In genomic region chr10:13880760-13881159, GRCh38 we compare ENCODE assay signal across 16 cellular contexts.
"Had no signal": no experiment of that assay in that cellular context is flagged by ENCODE, and none has a peak within 500 bp of the region (broad histone marks: within the 10 kb centered on the region; RNA-seq: fewer than 3 reads in every experiment).

No MANE protein-coding gene starts in this region.

- H3K4me3 ChIP-seq: mucosa of descending colon had no signal

- ATAC-seq: activated CD8-positive, alpha-beta T cell treated with anti-CD3 and anti-CD28 coated beads, Interleukin-2, amount 10 ng/mL, durations not matched to agents 7 days and 5 days; activated T-cell treated with anti-CD3 and anti-CD28 coated beads, Interleukin-2, amount 50 U/mL, for 4 hours; esophagus mucosa; mucosa of descending colon; stimulated activated naive CD8-positive, alpha-beta T cell treated with anti-CD3 and anti-CD28 coated beads, Interleukin-15, Interleukin-2, amounts not matched to agents 100 U/mL and 50 U/mL, for 24 hours had no signal

- DNase-seq: activated B cell treated with CpG ODN at 0.5 μM for 24 hours; activated CD4-positive, alpha-beta T cell treated with anti-CD3 and anti-CD28 coated beads for 48 hours; activated CD8-positive, alpha-beta T cell treated with anti-CD3 and anti-CD28 coated beads, Interleukin-2, amount 10 ng/mL, durations not matched to agents 7 days and 5 days; activated naive CD4-positive, alpha-beta T cell treated with anti-CD3 and anti-CD28 coated beads, Interleukin-2, amount 50 U/mL, for 16 hours; activated T-cell treated with anti-CD3 and anti-CD28 coated beads, Interleukin-2, amount 50 U/mL, for 4 hours; aorta; cerebellar nuclear complex; effector CD4-positive, alpha-beta T cell; mucosa of descending colon; naive B cell; stimulated activated CD4-positive, alpha-beta T cell treated with anti-CD3 and anti-CD28 coated beads, Interleukin-2, amount 100 ng/mL, for 24 hours; stimulated activated naive CD8-positive, alpha-beta T cell treated with anti-CD3 and anti-CD28 coated beads, Interleukin-15, Interleukin-2, amounts not matched to agents 100 U/mL and 50 U/mL, for 24 hours; T-helper 1 cell; T-helper 9 cell; trophoblast cell had no signal

- H3K9me3 ChIP-seq: mucosa of descending colon had no signal
